Comparison of ENCODE assay signal across 8 cellular contexts in the genomic region with DNA sequence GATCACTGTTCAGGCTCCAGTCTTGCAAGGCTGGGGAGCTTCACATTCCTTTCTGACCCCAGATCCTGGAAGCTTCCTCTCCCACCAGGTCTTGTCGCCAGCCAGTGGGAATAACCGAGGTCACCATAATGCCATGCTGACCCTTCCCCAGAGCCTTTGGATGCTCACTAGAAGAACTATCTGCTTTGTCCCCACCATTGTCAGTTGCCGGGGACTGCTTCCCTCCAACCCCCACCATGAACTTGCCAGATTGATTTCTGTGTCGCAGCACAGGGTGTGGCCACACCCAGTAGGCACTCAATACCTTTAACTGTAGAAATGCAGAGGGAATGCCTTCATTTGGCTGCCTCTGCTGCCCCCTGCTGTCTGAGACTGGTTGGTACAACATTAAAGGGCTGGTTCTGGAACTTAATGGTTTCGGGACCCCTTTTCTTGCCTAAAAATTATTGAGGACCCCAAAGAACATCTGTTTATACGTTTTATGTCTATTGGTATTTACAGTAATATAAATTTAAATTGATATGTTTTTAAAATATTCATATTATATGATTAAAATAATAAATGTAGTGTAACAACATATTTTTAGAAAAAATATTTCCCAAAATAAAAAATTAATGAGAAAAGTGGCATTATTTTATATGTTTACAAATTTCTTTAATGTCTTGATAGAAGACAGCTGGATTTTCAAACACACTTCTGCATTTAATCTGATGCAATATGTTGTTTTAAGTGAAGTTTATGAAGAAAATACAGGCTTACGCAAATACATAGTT. TPM values are rescaled to one million over a fixed set of nuclear protein-coding genes. Genes with fewer than 3 reads are reported as not detected.
A peak's percentile ranks its signal among the peaks of the same experiment; 100 is the strongest.
DNase-seq lines count a peak whose midpoint lies in the region; ATAC-seq and TF ChIP-seq lines count a peak whose summit lies in the region.

No MANE protein-coding gene starts in this region.

- DNase-seq in LNCaP clone FGC (ENCODE audit: low read depth), result no peak
- peak; percentile 75 to 78 for DNase-seq in SHP77 (lab: John Stamatoyannopoulos, UW)
- DNase-seq in activated T-helper 1 cell treated with anti-CD3 and anti-CD28 coated beads, Interleukin-2, amount 50 U/mL, for 16 hours (ENCODE audit: low read depth in 1 of 2, low spot score in 1 of 2), result peak; percentile 71 to 73
- DNase-seq in foreskin melanocyte, result peak; percentile 41
- DNase-seq in osteocyte (ENCODE audit: extremely low spot score, unreplicated experiment), result peak; percentile 87
- no peak for DNase-seq in type B pancreatic cell (ENCODE audit: extremely low spot score, unreplicated experiment)

- H3K27me3 Mint-ChIP-seq in osteocyte (ENCODE audit: unreplicated experiment), result peaks cover 21% of the 10 kb centered on the region
- peaks cover 4% of the 10 kb centered on the region for H3K27me3 Mint-ChIP-seq in type B pancreatic cell

- no peak overlapping the region for H3K4me3 ChIP-seq in LNCaP clone FGC (ENCODE audit: low read depth, low read length)

- no peaks in the 10 kb centered on the region for H3K9me3 Mint-ChIP-seq in osteocyte (ENCODE audit: unreplicated experiment)
- no peaks in the 10 kb centered on the region for H3K9me3 Mint-ChIP-seq in type B pancreatic cell

- peak overlapping the region; percentile 33 for H3K9ac ChIP-seq in ES-I3 (ENCODE audit: low read depth, low read length)

- no peaks in the 10 kb centered on the region for H3K36me3 ChIP-seq in ES-I3 (ENCODE audit: insufficient read depth, low read length)

- H3K9me3 ChIP-seq in ES-I3 (ENCODE audit: control insufficient read depth, insufficient read depth, low read length), result no peaks in the 10 kb centered on the region

- H3K4me1 ChIP-seq in ES-I3 (ENCODE audit: insufficient read depth, low read length), result peaks cover 19% of the 10 kb centered on the region

- H3K4me3 Mint-ChIP-seq in osteocyte (ENCODE audit: unreplicated experiment) (no peak overlapping the region), type B pancreatic cell (peak overlapping the region; percentile 10)

- no peaks in the 10 kb centered on the region for H3K36me3 Mint-ChIP-seq in osteocyte (ENCODE audit: unreplicated experiment)
- H3K36me3 Mint-ChIP-seq in type B pancreatic cell, result no peaks in the 10 kb centered on the region

- H3K27ac Mint-ChIP-seq in osteocyte (ENCODE audit: unreplicated experiment), result no peak overlapping the region
- H3K27ac Mint-ChIP-seq in type B pancreatic cell, result peak overlapping the region; percentile 48

- peak; percentile 85 for TF ChIP-seq CTCF in LNCaP clone FGC (IDR thresholded peaks at IDR 0.05; ENCODE audit: control insufficient read depth, extremely low read depth, insufficient read depth)
- TF ChIP-seq CTCF in osteocyte (IDR thresholded peaks at IDR 0.05), result peak; percentile 97
- TF ChIP-seq CTCF in type B pancreatic cell (conservative IDR thresholded peaks at IDR 0.05), result peak; percentile 99

- H3K4me1 Mint-ChIP-seq in osteocyte (ENCODE audit: unreplicated experiment) (peaks cover 9% of the 10 kb centered on the region), type B pancreatic cell (ENCODE audit: unreplicated experiment) (peaks cover 35% of the 10 kb centered on the region)

- ATAC-seq in GM21381 (IDR thresholded peaks at IDR 0.05; ENCODE audit: unreplicated experiment), result no peak

RNA-seq across cellular contexts. Expression of a gene that starts 6.6 kb away (rescaled TPM):
- total RNA-seq in osteocyte, result 3.1 and 4.0 TPM in 2 replicates
- 7.5 and 11.3 TPM in 2 replicates for total RNA-seq in type B pancreatic cell (ENCODE audit: low replicate concordance)

RNA-seq across cellular contexts. Expression of a gene that starts 29.7 kb away (rescaled TPM):
- total RNA-seq in osteocyte (484 and 511 TPM in 2 replicates), type B pancreatic cell (ENCODE audit: low replicate concordance) (151 and 229 TPM in 2 replicates)

Comparison
In these comparisons a context has a peak if more than half of its experiments do, and no peak if none do; other contexts are left out.
1. DNase-seq: peak in SHP77 (2 of 2), activated T-helper 1 cell treated with anti-CD3 and anti-CD28 coated beads, Interleukin-2, amount 50 U/mL, for 16 hours (2 of 2), foreskin melanocyte (single experiment) and osteocyte (single experiment); none in LNCaP clone FGC (single experiment) and type B pancreatic cell (single experiment).
2. Peak in every context shown above with its lines, with median percentiles within 50 percentile points of each other: CTCF ChIP-seq.